ENCODE assay signal across 8 cellular contexts in genomic region chr14:60094306-60094897, GRCh38. TPM values are rescaled to one million over a fixed set of nuclear protein-coding genes. Genes with fewer than 3 reads are reported as not detected.
A peak's percentile ranks its signal among the peaks of the same experiment; 100 is the strongest.
DNase-seq lines count a peak whose midpoint lies in the region; ATAC-seq and TF ChIP-seq lines count a peak whose summit lies in the region.

No MANE protein-coding gene starts in this region.

- no peaks in the 10 kb centered on the region for H3K9me3 Mint-ChIP-seq in CD8-positive, alpha-beta T cell

- no peak overlapping the region for H3K4me3 ChIP-seq in CD8-positive, alpha-beta T cell (ENCODE audit: low read depth, low read length)
- peak overlapping the region; percentile 78 for H3K4me3 ChIP-seq in Jurkat, Clone E6-1 (ENCODE audit: low read length)
- H3K4me3 ChIP-seq in astrocyte of the cerebellum (ENCODE audit: low read depth, low read length) (peak overlapping the region; percentile 66), mesendoderm (ENCODE audit: low read length) (no peak overlapping the region)

- H3K79me1 ChIP-seq in mesendoderm (ENCODE audit: low read length) = peaks cover 10% of the 10 kb centered on the region

- no peak overlapping the region for H3K27ac ChIP-seq in CD8-positive, alpha-beta T cell (ENCODE audit: low read depth, low read length)
- peak overlapping the region; percentile 41 for H3K27ac ChIP-seq in mesendoderm (ENCODE audit: low read depth, low read length)

- WGBS in mesendoderm (ENCODE audit: extremely low coverage, insufficient coverage, low lambda C conversion rate) = no CpG with 5 or more reads among the region's 5 CpGs

- H3K18ac ChIP-seq in mesendoderm (ENCODE audit: low read length) = no peak overlapping the region

- H4K8ac ChIP-seq in mesendoderm (ENCODE audit: low read depth, low read length) = no peak overlapping the region

- no peak overlapping the region for H4K5ac ChIP-seq in mesendoderm (ENCODE audit: low read length)

- CTCF ChIA-PET in CD8-positive, alpha-beta T cell (lab: Charles Lee) = interaction anchor here (1.5 kb wide), 2 partner anchors 89 to 130 kb away, joined by 3 to 8 read pairs; no protein-coding TSS in a partner anchor

- H2BK120ac ChIP-seq in mesendoderm (ENCODE audit: low read depth, low read length) = no peak overlapping the region

- no peak for ATAC-seq in CD8-positive, alpha-beta T cell
- no peak for ATAC-seq in GM18502 (IDR thresholded peaks at IDR 0.05; ENCODE audit: poor library complexity, unreplicated experiment)
- no peak for ATAC-seq in HG03342 (IDR thresholded peaks at IDR 0.05; ENCODE audit: unreplicated experiment)

- H3K23ac ChIP-seq in mesendoderm (ENCODE audit: low read length) = no peak overlapping the region

- POLR2A ChIA-PET in CD8-positive, alpha-beta T cell (lab: Charles Lee) = interaction anchor here (2.2 kb wide), 1 partner anchor 71 kb away, joined by 7 read pairs; the partner anchor contains the start of gene DHRS7

- peaks cover 32% of the 10 kb centered on the region for H3K36me3 Mint-ChIP-seq in CD8-positive, alpha-beta T cell

- no peak overlapping the region for H2BK5ac ChIP-seq in mesendoderm (ENCODE audit: low read length)

- peaks cover 60% of the 10 kb centered on the region for H3K4me1 Mint-ChIP-seq in CD8-positive, alpha-beta T cell (ENCODE audit: low read depth)

- H3K36me3 ChIP-seq in CD8-positive, alpha-beta T cell (ENCODE audit: insufficient read depth, low read length) = no peaks in the 10 kb centered on the region
- no peaks in the 10 kb centered on the region for H3K36me3 ChIP-seq in mesendoderm (ENCODE audit: control insufficient read depth, insufficient read depth, low read length)

- H3K79me2 ChIP-seq in mesendoderm (ENCODE audit: control insufficient read depth, insufficient read depth, low read length) = peaks cover 49% of the 10 kb centered on the region

- no peaks in the 10 kb centered on the region for H3K27me3 Mint-ChIP-seq in CD8-positive, alpha-beta T cell (ENCODE audit: low read depth)

- no peak overlapping the region for H3K4ac ChIP-seq in mesendoderm (ENCODE audit: low read depth, low read length)

- in situ Hi-C loops in astrocyte of the cerebellum (cut with HindIII; ENCODE audit: low sequenced_read_pairs) = no loop called here

- H3K27ac Mint-ChIP-seq in CD8-positive, alpha-beta T cell = peak overlapping the region; percentile 10

- H3K9ac ChIP-seq in mesendoderm (ENCODE audit: low read length) = no peak overlapping the region

- no peak for TF ChIP-seq CTCF in CD8-positive, alpha-beta T cell (IDR thresholded peaks at IDR 0.05)
- no peak for TF ChIP-seq CTCF in astrocyte of the cerebellum (IDR thresholded peaks at IDR 0.05; ENCODE audit: low read depth, low read length, missing control alignments)

- DNase-seq in CD8-positive, alpha-beta T cell = no peak
- peak; percentile 79 for DNase-seq in Jurkat, Clone E6-1 (ENCODE audit: low read depth, low spot score)
- DNase-seq in astrocyte of the cerebellum (ENCODE audit: low read depth) (no peak), mesendoderm (peak; percentile 98), NCI-H774 (lab: John Stamatoyannopoulos, UW) (no peak), cerebellum (ENCODE audit: low spot score) (no peak)

- no peak overlapping the region for H2AK5ac ChIP-seq in mesendoderm (ENCODE audit: low read length)

- no peaks in the 10 kb centered on the region for H3K27me3 ChIP-seq in CD8-positive, alpha-beta T cell (ENCODE audit: insufficient read depth, low read length)
- no peaks in the 10 kb centered on the region for H3K27me3 ChIP-seq in mesendoderm (ENCODE audit: insufficient read depth, low read length, poor library complexity)

- H3K4me3 Mint-ChIP-seq in CD8-positive, alpha-beta T cell = peak overlapping the region; percentile 94

- intact Hi-C loops in CD8-positive, alpha-beta T cell (cut with DNase I, micrococcal nuclease) = loop anchor here (5.0 to 10.0 kb wide), 10 partner anchors 230 to 1897 kb away; partner anchors contain the start of genes ARID4A (in 1 of the 2), DAAM1 (in 1 of the 2), HIF1A (in 1 of the 2) and MNAT1 (in 1 of the 2)

- H3K56ac ChIP-seq in mesendoderm (ENCODE audit: low read length) = peak overlapping the region; percentile 39

- peaks cover 24% of the 10 kb centered on the region for H3K4me1 ChIP-seq in CD8-positive, alpha-beta T cell (ENCODE audit: insufficient read depth, low read length)
- H3K4me1 ChIP-seq in mesendoderm (ENCODE audit: control insufficient read depth, low read depth, low read length) = peaks cover 5% of the 10 kb centered on the region

- no peaks in the 10 kb centered on the region for H3K9me3 ChIP-seq in CD8-positive, alpha-beta T cell (ENCODE audit: low read length)

- no peak overlapping the region for H2BK15ac ChIP-seq in mesendoderm (replicated peaks; ENCODE audit: low read depth)

- H3K4me2 ChIP-seq in mesendoderm (ENCODE audit: low read length) = peak overlapping the region; percentile 26

RNA-seq across cellular contexts. Expression of gene PCNX4, which starts 2.7 kb away (rescaled TPM):
- 10 to 100 TPM; 16.3 to 25.1 TPM for total RNA-seq in CD8-positive, alpha-beta T cell
- polyA plus RNA-seq in Jurkat, Clone E6-1 (2012; ENCODE audit: insufficient read depth, insufficient read length) = 41.3 TPM
- 55.8 TPM for polyA plus RNA-seq in mesendoderm (2013, experiment 1 of 2)
- 45.3 TPM for polyA plus RNA-seq in mesendoderm (2013, experiment 2 of 2)
- 143 TPM for total RNA-seq in cerebellum

Comparison
In these comparisons a context has a peak if more than half of its experiments do, and no peak if none do; other contexts are left out.
1. DNase-seq: peak in Jurkat, Clone E6-1 (single experiment) and mesendoderm (single experiment); none in CD8-positive, alpha-beta T cell (0 of 7), astrocyte of the cerebellum (single experiment), NCI-H774 (single experiment) and cerebellum (single experiment).
2. H3K4me3 ChIP-seq: peak in Jurkat, Clone E6-1 (single experiment) and astrocyte of the cerebellum (single experiment); none in CD8-positive, alpha-beta T cell (single experiment) and mesendoderm (single experiment).